ENCODE assay signal across 8 cellular contexts in the genomic region with DNA sequence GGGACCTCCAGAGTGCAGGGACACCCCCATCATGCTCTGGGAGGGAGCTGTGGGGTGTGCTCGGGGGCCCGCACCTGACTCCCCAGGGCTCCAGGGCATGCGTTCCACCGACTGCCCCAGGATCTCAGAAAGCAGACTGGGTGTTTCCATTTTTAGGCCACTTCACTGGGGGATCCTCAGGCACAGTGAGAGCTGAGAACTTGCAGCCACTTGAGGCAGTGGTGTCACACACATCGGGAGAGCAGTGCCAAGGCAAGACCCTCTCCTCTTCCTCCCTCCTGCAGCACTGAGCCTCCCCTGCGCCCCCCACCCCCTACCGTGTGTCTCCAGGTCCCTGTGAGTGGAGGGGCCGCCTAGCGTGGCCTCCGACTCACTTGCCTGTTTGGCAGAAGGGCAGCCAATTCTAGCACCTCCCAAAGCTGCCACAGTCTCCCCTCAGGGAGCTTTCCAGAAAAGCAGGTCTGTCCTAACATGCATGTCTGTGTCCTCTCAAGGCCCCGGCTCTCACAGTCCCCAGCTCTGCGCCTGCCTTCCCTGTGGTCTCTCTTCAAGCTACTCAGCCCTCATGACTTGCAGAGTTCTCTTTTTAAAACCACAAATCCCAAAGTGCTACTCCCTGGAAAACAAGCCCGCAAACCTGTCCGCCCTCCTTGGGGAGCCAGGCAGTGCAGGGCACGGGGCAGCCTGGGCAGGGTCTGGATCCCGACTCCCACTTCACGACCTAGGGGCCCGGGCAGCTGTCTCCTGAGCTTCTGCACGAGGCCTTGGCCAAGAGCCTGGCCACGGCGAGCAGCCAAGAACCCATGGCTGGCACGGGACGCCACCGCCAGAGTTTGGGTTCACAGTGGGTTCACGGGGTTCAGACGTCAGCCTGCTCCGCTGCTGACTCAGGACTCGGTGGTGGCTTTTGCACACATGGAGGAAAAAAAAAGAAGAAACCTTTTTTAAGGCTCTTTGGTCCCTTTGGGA.
DNase-seq lines count a peak whose midpoint lies in the region; ATAC-seq and TF ChIP-seq lines count a peak whose summit lies in the region.

No MANE protein-coding gene starts in this region.

- H3K9me3 Mint-ChIP-seq in CD8-positive, alpha-beta T cell: no peaks in the 10 kb centered on the region

- H3K4me3 ChIP-seq in CD8-positive, alpha-beta T cell (ENCODE audit: low read depth, low read length): no peak overlapping the region
- H3K4me3 ChIP-seq in choroid plexus epithelial cell (ENCODE audit: low read depth, low read length): no peak overlapping the region
- H3K4me3 ChIP-seq in uterus: no peak overlapping the region

- peaks cover 80% of the 10 kb centered on the region for H3K4me1 Mint-ChIP-seq in CD8-positive, alpha-beta T cell (ENCODE audit: low read depth)

- POLR2A ChIA-PET in CD8-positive, alpha-beta T cell (lab: Charles Lee): interaction anchor here (0.9 kb wide), 1 partner anchor 26 kb away, joined by 3 read pairs; no protein-coding TSS in a partner anchor

- H3K36me3 ChIP-seq in CD8-positive, alpha-beta T cell (ENCODE audit: insufficient read depth, low read length): no peaks in the 10 kb centered on the region
- no peaks in the 10 kb centered on the region for H3K36me3 ChIP-seq in uterus

- H3K4me1 ChIP-seq in CD8-positive, alpha-beta T cell (ENCODE audit: insufficient read depth, low read length): peaks cover 32% of the 10 kb centered on the region
- H3K4me1 ChIP-seq in uterus: peaks cover 20 to 28% of the 10 kb centered on the region in 2 donors

- H3K27ac Mint-ChIP-seq in CD8-positive, alpha-beta T cell: peak overlapping the region; percentile 78

- H3K27me3 Mint-ChIP-seq in CD8-positive, alpha-beta T cell (ENCODE audit: low read depth): no peaks in the 10 kb centered on the region

- no peak overlapping the region for H3K4me3 Mint-ChIP-seq in CD8-positive, alpha-beta T cell

- no peak for DNase-seq in CD8-positive, alpha-beta T cell
- peak; percentile 73 for DNase-seq in choroid plexus epithelial cell (ENCODE audit: low read depth)
- peak; percentile 66 for DNase-seq in medulla oblongata (ENCODE audit: extremely low spot score)
- peak in 1 of 2 donors; percentile 62 for DNase-seq in uterus
- DNase-seq in GOT3 (lab: John Stamatoyannopoulos, UW): no peak
- no peak for DNase-seq in SHP77 (lab: John Stamatoyannopoulos, UW)

- no peaks in the 10 kb centered on the region for H3K27me3 ChIP-seq in CD8-positive, alpha-beta T cell (ENCODE audit: insufficient read depth, low read length)
- no peaks in the 10 kb centered on the region for H3K27me3 ChIP-seq in uterus

- H3K27ac ChIP-seq in CD8-positive, alpha-beta T cell (ENCODE audit: low read depth, low read length): no peak overlapping the region
- peak overlapping the region; percentile 78 to 79 for H3K27ac ChIP-seq in uterus

- H3K36me3 Mint-ChIP-seq in CD8-positive, alpha-beta T cell: peaks cover 21% of the 10 kb centered on the region

- TF ChIP-seq POLR2A in uterus (IDR thresholded peaks at IDR 0.05): no peak

- no peak for TF ChIP-seq CTCF in CD8-positive, alpha-beta T cell (IDR thresholded peaks at IDR 0.05)
- TF ChIP-seq CTCF in LNCAP (IDR thresholded peaks at IDR 0.05) (0 out of 2 replicates have a peak, but pooled peaks have one; percentile 13), choroid plexus epithelial cell (conservative IDR thresholded peaks at IDR 0.05; ENCODE audit: low read depth, low read length) (peak; percentile 44), uterus (IDR thresholded peaks at IDR 0.05) (no peak)

- CTCF ChIA-PET in CD8-positive, alpha-beta T cell (lab: Charles Lee): interaction anchor here (0.5 to 5.0 kb wide), 6 partner anchors 32 to 171 kb away, joined by 3 to 27 read pairs (median 4); no protein-coding TSS in a partner anchor

- no peaks in the 10 kb centered on the region for H3K9me3 ChIP-seq in CD8-positive, alpha-beta T cell (ENCODE audit: low read length)
- H3K9me3 ChIP-seq in uterus: no peaks in the 10 kb centered on the region

- intact Hi-C loops in CD8-positive, alpha-beta T cell (cut with DNase I, micrococcal nuclease): loop anchor here in 1 of 2 experiments (5.0 kb wide), 1 partner anchor 40 kb away; no protein-coding TSS in a partner anchor
- intact Hi-C loops in uterus (cut with DNase I; ENCODE audit: low total_unique reads): no loop called here

- no peak for ATAC-seq in CD8-positive, alpha-beta T cell
- ATAC-seq in GM19395 (IDR thresholded peaks at IDR 0.05; ENCODE audit: unreplicated experiment): no peak

Comparison
In these comparisons a context has a peak if more than half of its experiments do, and no peak if none do; other contexts are left out.
1. DNase-seq: peak in choroid plexus epithelial cell (single experiment) and medulla oblongata (single experiment); none in CD8-positive, alpha-beta T cell (0 of 7), GOT3 (single experiment) and SHP77 (0 of 2).
2. CTCF ChIP-seq: peak in LNCAP (single experiment) and choroid plexus epithelial cell (single experiment); none in CD8-positive, alpha-beta T cell (single experiment) and uterus (0 of 4).